ENCODE assay signal across 19 cellular contexts in genomic region chrX:11264925-11265324, GRCh38. TPM values are rescaled to one million over a fixed set of nuclear protein-coding genes. Genes with fewer than 3 reads are reported as not detected.
"Had no signal": no experiment of that assay in that cellular context is flagged by ENCODE, and none has a peak within 500 bp of the region (broad histone marks: within the 10 kb centered on the region; RNA-seq: fewer than 3 reads in every experiment).

No MANE protein-coding gene starts in this region.

- H3K27ac ChIP-seq: cardiac muscle cell, colonic mucosa, SK-N-MC had no signal

- H3K27me3 ChIP-seq: cardiac muscle cell, colonic mucosa had no signal

- H3K4me3 ChIP-seq: cardiac muscle cell, colonic mucosa, SK-N-MC had no signal

- H3K36me3 ChIP-seq: cardiac muscle cell, colonic mucosa had no signal

- ATAC-seq: activated naive CD8-positive, alpha-beta T cell treated with anti-CD3 and anti-CD28 coated beads, Interleukin-2, amount 50 U/mL, for 24 hours; T-cell had no signal

- H3K4me1 ChIP-seq: colonic mucosa had no signal

- DNase-seq: activated CD4-positive, alpha-beta T cell treated with anti-CD3 and anti-CD28 coated beads for 4 hours; activated naive CD4-positive, alpha-beta T cell; activated naive CD8-positive, alpha-beta T cell treated with anti-CD3 and anti-CD28 coated beads, Interleukin-2, amount 50 U/mL, for 24 hours; colonic mucosa; effector CD4-positive, alpha-beta T cell; hypothalamus; kidney glomerular epithelial cell; occipital lobe; substantia nigra; T-cell; T1000; trophoblast cell had no signal

- H3K9me3 ChIP-seq: colonic mucosa had no signal

RNA-seq across cellular contexts. Expression of gene AMELX, which starts 28.3 kb away (rescaled TPM):
- total RNA-seq: activated T-helper 1 cell treated with anti-CD3 and anti-CD28 coated beads, Interleukin-12 subunit alpha, Interleukin-12 subunit beta, Interleukin-2, Interleukin-4 antibody, amounts not matched to agents 30 ng/mL and 10 ng/mL and 1 ng/mL, durations not matched to agents 14 hours and 24 hours and 36 hours; cardiac muscle cell; colonic mucosa; fibroblast of lung; lung microvascular endothelial cell; mucosa of gallbladder; occipital lobe; skeletal muscle tissue; T-cell had no signal
- polyA plus RNA-seq: cardiac muscle cell, fibroblast of lung had no signal
